In genomic region chr9:77738932-77739331, GRCh38 we compare ENCODE assay signal across 26 cellular contexts.
"Had no signal": no experiment of that assay in that cellular context is flagged by ENCODE, and none has a peak within 500 bp of the region (broad histone marks: within the 10 kb centered on the region; RNA-seq: fewer than 3 reads in every experiment).

No MANE protein-coding gene starts in this region.

- H3K27me3 ChIP-seq: colonic mucosa, esophagus squamous epithelium, sigmoid colon, suprapubic skin, transverse colon, upper lobe of right lung, uterus had no signal

- DNase-seq: colonic mucosa; dermis blood vessel endothelial cell; effector memory CD4-positive, alpha-beta T cell; erythroblast; esophagus squamous epithelium; foreskin melanocyte; hypothalamus; immature natural killer cell; islet precursor cell; left ventricle myocardium superior; lower lobe of right lung; naive thymus-derived CD8-positive, alpha-beta T cell; nephron progenitor cell; nucleus accumbens; posterior cingulate gyrus; psoas muscle; right cardiac atrium; sigmoid colon; stimulated activated CD4-positive, alpha-beta T cell treated with anti-CD3 and anti-CD28 coated beads, Interleukin-2, amount 100 ng/mL, for 24 hours; stimulated activated CD4-positive, alpha-beta T cell treated with anti-CD3 and anti-CD28 coated beads, Interleukin-4, amount 100 ng/mL, for 24 hours; stimulated activated naive CD4-positive, alpha-beta T cell treated with Interleukin-2 at 50 U/mL for 16 hours; transverse colon; upper lobe of right lung; uterus had no signal

- H3K27ac ChIP-seq: colonic mucosa, esophagus squamous epithelium, lower lobe of right lung, psoas muscle, sigmoid colon, suprapubic skin, transverse colon, upper lobe of right lung, uterus had no signal

- H3K4me1 ChIP-seq: colonic mucosa, uterus had no signal

- H3K4me1 Mint-ChIP-seq: stimulated activated effector memory CD8-positive, alpha-beta T cell treated with anti-CD3 and anti-CD28 coated beads, Interleukin-12 subunit alpha, Interleukin-12 subunit beta, amount 100 ng/mL, for 72 hours had no signal

- H3K27ac Mint-ChIP-seq: immature natural killer cell; naive thymus-derived CD8-positive, alpha-beta T cell; nephron progenitor cell; stimulated activated effector memory CD8-positive, alpha-beta T cell treated with anti-CD3 and anti-CD28 coated beads, Interleukin-12 subunit alpha, Interleukin-12 subunit beta, amount 100 ng/mL, for 72 hours had no signal

- H3K36me3 ChIP-seq: colonic mucosa, esophagus squamous epithelium, lower lobe of right lung, sigmoid colon, suprapubic skin, transverse colon, upper lobe of right lung, uterus had no signal

- ATAC-seq: left ventricle myocardium superior; lower lobe of right lung; naive thymus-derived CD8-positive, alpha-beta T cell; psoas muscle; right cardiac atrium; stimulated activated effector memory CD8-positive, alpha-beta T cell treated with anti-CD3 and anti-CD28 coated beads, Interleukin-12 subunit alpha, Interleukin-12 subunit beta, amount 100 ng/mL, for 72 hours; upper lobe of right lung had no signal

- H3K27me3 Mint-ChIP-seq: naive thymus-derived CD8-positive, alpha-beta T cell had no signal

- H3K4me3 ChIP-seq: colonic mucosa, esophagus squamous epithelium, lower lobe of right lung, psoas muscle, sigmoid colon, suprapubic skin, transverse colon, upper lobe of right lung, uterus had no signal

- H3K9me3 ChIP-seq: colonic mucosa, esophagus squamous epithelium, lower lobe of right lung, psoas muscle, sigmoid colon, suprapubic skin, transverse colon, upper lobe of right lung, uterus had no signal

- H3K9me3 Mint-ChIP-seq: immature natural killer cell; naive thymus-derived CD8-positive, alpha-beta T cell; nephron progenitor cell; stimulated activated effector memory CD8-positive, alpha-beta T cell treated with anti-CD3 and anti-CD28 coated beads, Interleukin-12 subunit alpha, Interleukin-12 subunit beta, amount 100 ng/mL, for 72 hours had no signal

- H3K36me3 Mint-ChIP-seq: stimulated activated effector memory CD8-positive, alpha-beta T cell treated with anti-CD3 and anti-CD28 coated beads, Interleukin-12 subunit alpha, Interleukin-12 subunit beta, amount 100 ng/mL, for 72 hours had no signal

- H3K4me3 Mint-ChIP-seq: immature natural killer cell; naive thymus-derived CD8-positive, alpha-beta T cell; nephron progenitor cell; stimulated activated effector memory CD8-positive, alpha-beta T cell treated with anti-CD3 and anti-CD28 coated beads, Interleukin-12 subunit alpha, Interleukin-12 subunit beta, amount 100 ng/mL, for 72 hours had no signal
